1 cellular context compared by ENCODE assay signal in genomic region chr17:42997984-42998938, GRCh38.
A peak's percentile ranks its signal among the peaks of the same experiment; 100 is the strongest.
TF ChIP-seq lines count a peak whose summit lies in the region.

Gene RPL27 (plus strand): TSS chr17:42998419. CDS start chr17:42998751, 332 bp downstream.

TF ChIP-seq in GM12878, 131 proteins besides CTCF, POLR2A, EP300 and RAD21 (continued from another document and continues in another):
- TF ChIP-seq REST (IDR thresholded peaks at IDR 0.05; ENCODE audit: low read depth, low read length), result no peak
- no peak for TF ChIP-seq PRDM15 (CRISPR knock-in tag; IDR thresholded peaks at IDR 0.05)
- TF ChIP-seq ELK1 (IDR thresholded peaks at IDR 0.05; ENCODE audit: low read depth, low read length), result peak; percentile 87
- TF ChIP-seq LARP7 (IDR thresholded peaks at IDR 0.05), result peak; percentile 79
- no peak for TF ChIP-seq CHD4 (IDR thresholded peaks at IDR 0.05)
- TF ChIP-seq IRF4 (IDR thresholded peaks at IDR 0.05; ENCODE audit: low read depth, low read length), result peak; percentile 33; the same call in 1 of the 2 replicates
- TF ChIP-seq NR2C2 (IDR thresholded peaks at IDR 0.05; ENCODE audit: borderline replicate concordance, control insufficient read depth, insufficient read length, low read depth), result peak; percentile 80
- TF ChIP-seq RELB (IDR thresholded peaks at IDR 0.05; ENCODE audit: low read depth), result peak; percentile 91
- TF ChIP-seq TCF12 (IDR thresholded peaks at IDR 0.05; ENCODE audit: low read depth, low read length), result peak; percentile 53; the same call in 1 of the 2 replicates
- TF ChIP-seq BHLHE40 (IDR thresholded peaks at IDR 0.05; ENCODE audit: borderline replicate concordance in 1 of 2, low read depth in 2 of 2, low read length in 1 of 2), result peak; percentile 97 to 98
- peak; percentile 66 for TF ChIP-seq SP1 (IDR thresholded peaks at IDR 0.05; ENCODE audit: low read depth, low read length)
- peak; percentile 85 for TF ChIP-seq E4F1 (IDR thresholded peaks at IDR 0.05; ENCODE audit: borderline replicate concordance, partially characterized antibody)
- no peak for TF ChIP-seq SUZ12 (IDR thresholded peaks at IDR 0.05; ENCODE audit: unreplicated experiment)
- TF ChIP-seq STAT3 (IDR thresholded peaks at IDR 0.05; ENCODE audit: low read depth, low read length), result no peak; the same call in 1 of the 2 replicates
- peak; percentile 85 for TF ChIP-seq RAD51 (IDR thresholded peaks at IDR 0.05)
- TF ChIP-seq YBX1 (IDR thresholded peaks at IDR 0.05), result no peak
- no peak for TF ChIP-seq HDAC6 (IDR thresholded peaks at IDR 0.05; ENCODE audit: unreplicated experiment)
- TF ChIP-seq NFYA (IDR thresholded peaks at IDR 0.05; ENCODE audit: borderline replicate concordance, low read depth, low read length), result no peak
- TF ChIP-seq SPI1 (IDR thresholded peaks at IDR 0.05; ENCODE audit: borderline replicate concordance, insufficient read depth, low read depth, low read length), result peak; percentile 67; the same call in 1 of the 2 replicates
- TF ChIP-seq HCFC1 (IDR thresholded peaks at IDR 0.05; ENCODE audit: low read length), result peak; percentile 89
- TF ChIP-seq MEF2B (IDR thresholded peaks at IDR 0.05; ENCODE audit: partially characterized antibody, poor library complexity, severe bottlenecking), result peak; percentile 83
- peak; percentile 93; the same call in 1 of the 2 replicates for TF ChIP-seq CBX5 (IDR thresholded peaks at IDR 0.05; ENCODE audit: low read depth)
- no peak for TF ChIP-seq PBX3 (IDR thresholded peaks at IDR 0.05; ENCODE audit: insufficient replicate concordance, low read depth, low read length)
- TF ChIP-seq IKZF2 (IDR thresholded peaks at IDR 0.05), result peak; percentile 74 to 85
- TF ChIP-seq ZBTB4 (CRISPR knock-in tag; IDR thresholded peaks at IDR 0.05), result no peak
- TF ChIP-seq MXI1 (IDR thresholded peaks at IDR 0.05; ENCODE audit: low read depth, low read length), result peak; percentile 98
- TF ChIP-seq PKNOX1 (IDR thresholded peaks at IDR 0.05), result peak; percentile 61; the same call in 1 of the 2 replicates
- TF ChIP-seq E2F4 (IDR thresholded peaks at IDR 0.05; ENCODE audit: low read depth, low read length), result peak; percentile 79
- peak; percentile 76 for TF ChIP-seq PAX5 (IDR thresholded peaks at IDR 0.05; ENCODE audit: borderline replicate concordance, low read depth, low read length)
- no peak for TF ChIP-seq FOS (IDR thresholded peaks at IDR 0.05; ENCODE audit: borderline replicate concordance, extremely low read depth, insufficient read length)
- TF ChIP-seq ATF7 (IDR thresholded peaks at IDR 0.05; ENCODE audit: low read depth), result peak; percentile 96
- peak; percentile 99 for TF ChIP-seq NBN (IDR thresholded peaks at IDR 0.05)
